In genomic region chr12:110282343-110282860, GRCh38 we compare ENCODE assay signal across 8 cellular contexts. TPM values are rescaled to one million over a fixed set of nuclear protein-coding genes. Genes with fewer than 3 reads are reported as not detected.
DNase-seq lines count a peak whose midpoint lies in the region; ATAC-seq and TF ChIP-seq lines count a peak whose summit lies in the region.

No MANE protein-coding gene starts in this region.

- DNase-seq in CD4-positive, CD25-positive, alpha-beta regulatory T cell, result no peak
- DNase-seq in cardiac fibroblast (ENCODE audit: low read depth in 2 of 2) (no peak), GF-D8 (lab: John Stamatoyannopoulos, UW) (no peak), HCEC 1CT (no peak)
- no peak for DNase-seq in naive thymus-derived CD8-positive, alpha-beta T cell

- H3K4me3 Mint-ChIP-seq in CD4-positive, CD25-positive, alpha-beta regulatory T cell, result peak overlapping the region; percentile 89 to 98 (median 94)
- peak overlapping the region; percentile 83 to 95 (median 88) for H3K4me3 Mint-ChIP-seq in naive thymus-derived CD8-positive, alpha-beta T cell

- H3K27ac Mint-ChIP-seq in CD4-positive, CD25-positive, alpha-beta regulatory T cell, result peak overlapping the region; percentile 88 to 93 (median 90)
- peak overlapping the region; percentile 71 to 94 (median 91) for H3K27ac Mint-ChIP-seq in naive thymus-derived CD8-positive, alpha-beta T cell

- H3K27me3 Mint-ChIP-seq in CD4-positive, CD25-positive, alpha-beta regulatory T cell, result peaks cover 5% of the 10 kb centered on the region
- H3K27me3 Mint-ChIP-seq in naive thymus-derived CD8-positive, alpha-beta T cell, result peaks cover 0 to 1% (median 0%) of the 10 kb centered on the region in 5 donors

- peak overlapping the region; percentile 99 for H3K9ac ChIP-seq in HUES6 (ENCODE audit: low read length)

- no peaks in the 10 kb centered on the region for H3K9me3 ChIP-seq in CD4-positive, CD25-positive, alpha-beta regulatory T cell (ENCODE audit: control insufficient read depth in 2 of 2, low read length in 2 of 2)
- H3K9me3 ChIP-seq in HUES6 (ENCODE audit: control insufficient read depth, insufficient read depth, low read depth, low read length), result no peaks in the 10 kb centered on the region

- H3K27me3 ChIP-seq in CD4-positive, CD25-positive, alpha-beta regulatory T cell (ENCODE audit: control insufficient read depth, insufficient read depth, low read length), result no peaks in the 10 kb centered on the region
- 0 out of 2 replicates have a peak, but pooled peaks cover 5% of the 10 kb centered on the region for H3K27me3 ChIP-seq in HUES6 (ENCODE audit: control insufficient read depth, insufficient read depth, low read length)

- peaks cover 6% of the 10 kb centered on the region for H3K36me3 Mint-ChIP-seq in CD4-positive, CD25-positive, alpha-beta regulatory T cell
- peaks cover 0 to 42% (median 0%) of the 10 kb centered on the region in 3 donors for H3K36me3 Mint-ChIP-seq in naive thymus-derived CD8-positive, alpha-beta T cell

- H3K36me3 ChIP-seq in CD4-positive, CD25-positive, alpha-beta regulatory T cell (ENCODE audit: control insufficient read depth, insufficient read depth, low read length), result peaks cover 8% of the 10 kb centered on the region
- peaks cover 46% of the 10 kb centered on the region for H3K36me3 ChIP-seq in HUES6 (ENCODE audit: control insufficient read depth, insufficient read depth, low read length)

- peaks cover 0 to 2% (median 0%) of the 10 kb centered on the region in 7 donors for H3K9me3 Mint-ChIP-seq in CD4-positive, CD25-positive, alpha-beta regulatory T cell
- no peaks in the 10 kb centered on the region for H3K9me3 Mint-ChIP-seq in naive thymus-derived CD8-positive, alpha-beta T cell

- peaks cover 44 to 65% (median 60%) of the 10 kb centered on the region in 4 donors for H3K4me1 Mint-ChIP-seq in CD4-positive, CD25-positive, alpha-beta regulatory T cell
- H3K4me1 Mint-ChIP-seq in naive thymus-derived CD8-positive, alpha-beta T cell, result peaks cover 17 to 66% (median 61%) of the 10 kb centered on the region in 4 donors

- peaks cover 55% of the 10 kb centered on the region for H3K4me1 ChIP-seq in CD4-positive, CD25-positive, alpha-beta regulatory T cell (ENCODE audit: control insufficient read depth, insufficient read depth, low read length, poor library complexity, severe bottlenecking)
- peaks cover 22% of the 10 kb centered on the region for H3K4me1 ChIP-seq in HUES6 (ENCODE audit: control insufficient read depth, insufficient read depth, low read length)

- H3K4me3 ChIP-seq in CD4-positive, CD25-positive, alpha-beta regulatory T cell (ENCODE audit: low read depth, low read length), result peak overlapping the region; percentile 98
- peak overlapping the region; percentile 96 for H3K4me3 ChIP-seq in HUES6 (ENCODE audit: low read depth, low read length)
- H3K4me3 ChIP-seq in cardiac fibroblast (replicated peaks in 1 of 2; ENCODE audit: low read depth in 2 of 2, low read length in 2 of 2), result peak overlapping the region; percentile 80 to 86

- POLR2A ChIA-PET in naive thymus-derived CD8-positive, alpha-beta T cell (lab: Charles Lee), result interaction anchor here (0.6 to 3.0 kb wide), 3 partner anchors 38 to 186 kb away, joined by 3 to 10 read pairs (median 7); partner anchors contain the start of genes FAM216A, GPN3 and IFT81

- ATAC-seq in CD4-positive, CD25-positive, alpha-beta regulatory T cell (ENCODE audit: low read depth in 2 of 2), result no peak
- no peak for ATAC-seq in naive thymus-derived CD8-positive, alpha-beta T cell
- ATAC-seq in HG03108 (IDR thresholded peaks at IDR 0.05; ENCODE audit: unreplicated experiment) (no peak), HG02840 (IDR thresholded peaks at IDR 0.05; ENCODE audit: low FRiP score, unreplicated experiment) (no peak)

- no peak for TF ChIP-seq CTCF in cardiac fibroblast (IDR thresholded peaks at IDR 0.05; ENCODE audit: low read depth, low read length)

- peak overlapping the region; percentile 81 for H3K27ac ChIP-seq in CD4-positive, CD25-positive, alpha-beta regulatory T cell (ENCODE audit: insufficient read depth, low read length, poor library complexity, severe bottlenecking)
- peak overlapping the region; percentile 92 for H3K27ac ChIP-seq in HUES6 (ENCODE audit: low read depth, low read length)

RNA-seq across cellular contexts. Expression of gene ATP2A2, which starts 1.4 kb away (rescaled TPM):
- total RNA-seq in CD4-positive, CD25-positive, alpha-beta regulatory T cell, result 119 TPM
- 1 to 10 TPM; 3.3 to 5.4 (median 4.2) TPM for polyA plus RNA-seq in CD4-positive, CD25-positive, alpha-beta regulatory T cell
- total RNA-seq in naive thymus-derived CD8-positive, alpha-beta T cell, result 10 to 100 TPM; 69.3 to 75.6 TPM
- polyA plus RNA-seq in naive thymus-derived CD8-positive, alpha-beta T cell, result 1 to 10 TPM; 1.7 to 2.0 (median 1.9) TPM
